Comparison of ENCODE assay signal across 10 cellular contexts in the genomic region with DNA sequence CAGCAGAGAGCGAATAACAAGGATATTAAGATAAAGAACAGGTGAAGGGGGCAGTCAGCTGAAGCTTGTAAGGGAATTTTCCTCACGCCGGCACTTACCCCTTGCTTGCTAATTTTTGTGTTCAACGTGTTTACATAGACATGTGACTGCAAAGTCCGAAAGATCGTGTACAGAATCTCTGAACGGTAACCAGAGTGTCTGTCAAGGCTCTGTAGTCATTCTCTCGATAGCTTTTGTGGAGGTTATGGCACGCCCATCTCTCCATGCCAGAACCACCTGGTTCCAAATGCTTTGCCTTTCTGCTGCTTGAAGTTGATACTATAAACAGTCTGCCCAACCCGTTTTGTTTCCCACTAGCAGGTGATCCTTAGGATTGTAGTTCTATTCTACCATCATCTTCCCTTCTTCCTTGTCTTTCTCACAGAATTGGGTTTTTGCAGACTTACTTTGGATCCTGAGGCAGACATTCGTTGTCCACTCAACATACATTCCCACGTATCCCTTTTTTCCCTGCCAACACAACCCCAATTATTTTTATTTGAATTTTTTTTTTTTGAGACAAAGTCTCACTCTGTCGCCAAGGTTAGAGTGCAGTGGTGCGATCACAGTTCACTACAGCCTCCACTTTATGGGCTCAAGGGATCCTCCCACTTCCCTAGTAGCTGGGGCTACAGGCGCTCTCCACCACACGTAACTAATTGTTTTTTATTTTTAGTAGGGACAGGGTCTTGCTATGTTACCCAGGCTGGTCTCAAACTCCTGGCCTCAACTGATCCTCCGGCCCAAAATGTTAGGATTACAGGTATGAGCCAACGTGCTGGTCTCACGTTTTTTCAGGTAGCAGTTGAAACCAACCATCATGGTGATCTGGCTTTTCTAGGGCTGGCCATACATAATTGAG. TPM values are rescaled to one million over a fixed set of nuclear protein-coding genes. Genes with fewer than 3 reads are reported as not detected.
A peak's percentile ranks its signal among the peaks of the same experiment; 100 is the strongest.
DNase-seq lines count a peak whose midpoint lies in the region; FAIRE-seq and TF ChIP-seq lines count a peak whose summit lies in the region.
"Had no signal": no experiment of that assay in that cellular context is flagged by ENCODE, and none has a peak within 500 bp of the region (broad histone marks: within the 10 kb centered on the region; RNA-seq: fewer than 3 reads in every experiment).

No MANE protein-coding gene starts in this region.

- peak overlapping the region; percentile 88 for H3K4me3 Mint-ChIP-seq in T-helper 2 cell treated with Interferon-gamma antibody and Interleukin-4, amounts not matched to agents 5 μg/mL and 100 μg/mL, for 36 hours

- H3K27ac Mint-ChIP-seq in T-helper 2 cell treated with Interferon-gamma antibody and Interleukin-4, amounts not matched to agents 5 μg/mL and 100 μg/mL, for 36 hours, result peak overlapping the region; percentile 92

- H2AFZ ChIP-seq in H1 (ENCODE audit: low read length), result no peak overlapping the region

- peak overlapping the region; percentile 95; the same call in 1 of the 2 replicates for H3K18ac ChIP-seq in H1 (ENCODE audit: extremely low read depth, low read length)

- no peaks in the 10 kb centered on the region for H4K20me1 ChIP-seq in H1 (replicated peaks in 1 of 2; ENCODE audit: control insufficient read depth in 1 of 2, insufficient read depth in 2 of 2, low read length in 2 of 2)

- H2BK15ac ChIP-seq in H1 (ENCODE audit: low read length), result no peak overlapping the region

- CTCF ChIA-PET in H1 (lab: Charles Lee; ENCODE audit: partially characterized antibody), result interaction anchor here (0.6 to 1.0 kb wide), 2 partner anchors 12 to 46 kb away, joined by 3 to 5 read pairs; no protein-coding TSS in a partner anchor
- CTCF ChIA-PET in HEK293T (lab: Yijun Ruan, JAX), result interaction anchor here (0.6 kb wide), 1 partner anchor 35 kb away, joined by 4 read pairs; no protein-coding TSS in a partner anchor

- peaks cover 7% of the 10 kb centered on the region for H3K23me2 ChIP-seq in H1 (ENCODE audit: low read depth, low read length)

- H3K9ac ChIP-seq in H1 (replicated peaks in 1 of 4; ENCODE audit: extremely low read depth in 1 of 4, low read depth in 3 of 4, low read length in 3 of 4) (peak overlapping the region; percentile 82 to 94 (median 89)), muscle layer of colon (ENCODE audit: low read length) (peak overlapping the region; percentile 98)

- H3K27ac ChIP-seq in H1 (ENCODE audit: low read depth, low read length) (peak overlapping the region; percentile 96; the same call in 1 of the 2 replicates), muscle layer of colon (ENCODE audit: low read depth, low read length) (peak overlapping the region; percentile 99)

- H3K79me1 ChIP-seq in H1 (ENCODE audit: low read depth, low read length), result peaks cover 3% of the 10 kb centered on the region; the same call in 1 of the 2 replicates

- H3K79me2 ChIP-seq in H1 (ENCODE audit: control insufficient read depth in 1 of 2, insufficient read depth in 2 of 2, low read length in 2 of 2), result peaks cover 7 to 39% of the 10 kb centered on the region in 2 experiments

- H3K27me3 ChIP-seq in H1 (replicated peaks in 1 of 4; ENCODE audit: control insufficient read depth in 3 of 4, extremely low read depth in 1 of 4, insufficient read depth in 3 of 4, low read length in 3 of 4), result no peaks in the 10 kb centered on the region
- H3K27me3 ChIP-seq in muscle layer of colon (ENCODE audit: control insufficient read depth in 1 of 2, insufficient read depth in 2 of 2, low read length in 2 of 2), result no peaks in the 10 kb centered on the region

- H3K4me1 ChIP-seq in H1 (replicated peaks in 1 of 4; ENCODE audit: control insufficient read depth in 3 of 4, insufficient read depth in 4 of 4, low read length in 3 of 4) (peaks cover 0 to 3% (median 0%) of the 10 kb centered on the region in 4 experiments; a peak in 5 of 7 replicates), muscle layer of colon (ENCODE audit: insufficient read depth, low read length) (peaks cover 30% of the 10 kb centered on the region)

- POLR2A ChIA-PET in H1 (lab: Charles Lee; ENCODE audit: partially characterized antibody) (interaction anchor here (0.6 to 2.7 kb wide), 8 partner anchors 10 to 174 kb away, joined by 3 to 12 read pairs (median 5); no protein-coding TSS in a partner anchor), HEK293T (lab: Yijun Ruan, JAX) (interaction anchor here (1.0 kb wide), 1 partner anchor 65 kb away, joined by 3 read pairs; no protein-coding TSS in a partner anchor)

- no peak overlapping the region for H2BK20ac ChIP-seq in H1 (ENCODE audit: low read length)

- H4K8ac ChIP-seq in H1 (ENCODE audit: extremely low read depth, insufficient read depth, low read length), result no peak overlapping the region

- peak overlapping the region; percentile 60; the same call in 1 of the 2 replicates for H2BK12ac ChIP-seq in H1 (ENCODE audit: low read depth, low read length)

- H3K36me3 ChIP-seq in H1 (ENCODE audit: control insufficient read depth in 2 of 4, insufficient read depth in 4 of 4, low read length in 3 of 4) (peaks cover 0 to 13% (median 0%) of the 10 kb centered on the region in 4 experiments; a peak in 1 of 8 replicates), muscle layer of colon (ENCODE audit: insufficient read depth, low read length) (no peaks in the 10 kb centered on the region)

- no peak overlapping the region for H2BK120ac ChIP-seq in H1 (replicated peaks; ENCODE audit: low read depth, low read length)

- no peak for TF ChIP-seq CTCF in H1 (IDR thresholded peaks at IDR 0.05; ENCODE audit: control extremely low read depth in 1 of 3, insufficient read depth in 1 of 3, low read depth in 1 of 3, low read length in 3 of 3)

- TF ChIP-seq EP300 in H1 (IDR thresholded peaks at IDR 0.05; ENCODE audit: borderline replicate concordance in 1 of 2, low read depth in 2 of 2, low read length in 2 of 2), result no peak

- WGBS in H1 (ENCODE audit: extremely low coverage in 1 of 2, insufficient coverage in 1 of 2, insufficient read length in 1 of 2, insufficient replicate concordance in 2 of 2, low coverage in 1 of 2, low lambda C conversion rate in 2 of 2, missing lambda C conversion rate in 1 of 2), 2 experiments, result 45% methylated on average over 19 of the region's 19 CpGs; no CpG with 5 or more reads in 1 of the 2 experiments

- H3K4me3 ChIP-seq in H1 (ENCODE audit: extremely low read depth in 1 of 4, insufficient read depth in 2 of 4, low read depth in 3 of 4, low read length in 4 of 4), result peak overlapping the region; percentile 73 to 94 (median 82)
- peak overlapping the region; percentile 91 to 93 for H3K4me3 ChIP-seq in muscle layer of colon (ENCODE audit: low read depth in 1 of 2, low read length in 2 of 2)

- H3K4me1 Mint-ChIP-seq in T-helper 2 cell treated with Interferon-gamma antibody and Interleukin-4, amounts not matched to agents 5 μg/mL and 100 μg/mL, for 36 hours (ENCODE audit: low read depth), result peaks cover 21% of the 10 kb centered on the region

- no peak overlapping the region for H4K91ac ChIP-seq in H1 (replicated peaks; ENCODE audit: insufficient read length, low read length)

- H2BK5ac ChIP-seq in H1 (ENCODE audit: low read depth, low read length), result peak overlapping the region; percentile 90

- DNase-seq in NCI-H1694 treated with DMSO at 0.1 percent for 48 hours (lab: John Stamatoyannopoulos, UW), result peak; percentile 21
- DNase-seq in NCI-H1694 (lab: John Stamatoyannopoulos, UW), result no peak
- DNase-seq in HPDE6-E6E7 (ENCODE audit: extremely low spot score), result peak; percentile 4
- peak; percentile 8 for DNase-seq in T-helper 2 cell treated with Interferon-gamma antibody and Interleukin-4, amounts not matched to agents 5 μg/mL and 100 μg/mL, for 36 hours (ENCODE audit: low spot score)
- DNase-seq in H1 (ENCODE audit: low read depth in 1 of 2, low spot score in 2 of 2), result no peak
- no peak for DNase-seq in GM12891 (ENCODE audit: insufficient read length, low spot score)
- no peak for DNase-seq in HEK293T (ENCODE audit: extremely low spot score)

- H3K36me3 Mint-ChIP-seq in T-helper 2 cell treated with Interferon-gamma antibody and Interleukin-4, amounts not matched to agents 5 μg/mL and 100 μg/mL, for 36 hours (ENCODE audit: low read depth), result peaks cover 26% of the 10 kb centered on the region

- no peaks in the 10 kb centered on the region for H3K9me3 Mint-ChIP-seq in T-helper 2 cell treated with Interferon-gamma antibody and Interleukin-4, amounts not matched to agents 5 μg/mL and 100 μg/mL, for 36 hours

- H3K4ac ChIP-seq in H1 (replicated peaks; ENCODE audit: insufficient read length, low read depth, low read length), result no peak overlapping the region

- no peak overlapping the region for H4K5ac ChIP-seq in H1 (ENCODE audit: insufficient read length, low read depth, low read length)

- no peak overlapping the region for H3K14ac ChIP-seq in H1 (ENCODE audit: insufficient read length)

- H3K56ac ChIP-seq in H1 (replicated peaks; ENCODE audit: insufficient read length, low read depth, low read length), result peak overlapping the region; percentile 96

- H3K4me2 ChIP-seq in H1 (ENCODE audit: insufficient read depth in 1 of 2, low read depth in 2 of 2, low read length in 2 of 2), result peak overlapping the region; percentile 75 to 98

- no peak for FAIRE-seq in H1 (lab: Jason Lieb, UNC)
- no peak for FAIRE-seq in GM12891 (lab: Jason Lieb, UNC)
- FAIRE-seq: endometrium, G401.6 had no signal

- no peak for TF ChIP-seq RAD21 in H1 (IDR thresholded peaks at IDR 0.05 in 1 of 2, conservative IDR thresholded peaks at IDR 0.05 in 1 of 2; ENCODE audit: low read depth in 2 of 2, low read length in 2 of 2)

- H3K27me3 Mint-ChIP-seq in T-helper 2 cell treated with Interferon-gamma antibody and Interleukin-4, amounts not matched to agents 5 μg/mL and 100 μg/mL, for 36 hours (ENCODE audit: low read depth), result no peaks in the 10 kb centered on the region

- H3K23ac ChIP-seq in H1 (ENCODE audit: insufficient read length), result no peak overlapping the region

- no peak overlapping the region for H2AK5ac ChIP-seq in H1 (ENCODE audit: low read depth, low read length)

- no peak for TF ChIP-seq POLR2A in H1 (IDR thresholded peaks at IDR 0.05; ENCODE audit: control extremely low read depth in 1 of 2, low read depth in 2 of 2, low read length in 2 of 2)
- no peak for TF ChIP-seq POLR2A in GM12891 (IDR thresholded peaks at IDR 0.05; ENCODE audit: low read depth, low read length)

- H3K9me3 ChIP-seq in H1 (ENCODE audit: insufficient read depth in 2 of 2, low read depth in 1 of 2, low read length in 1 of 2) (no peaks in the 10 kb centered on the region), muscle layer of colon (ENCODE audit: low read length) (no peaks in the 10 kb centered on the region)

RNA-seq across cellular contexts. Expression of a gene that starts 1.3 kb away (rescaled TPM):
- 80.9 and 91.7 TPM in 2 replicates for total RNA-seq in H1 (2021; fragmentation: NEBNext Ultra II Directional; extraction: Animal tissue kit (Norgen Biotek cat#: 25700))
- 30.0 and 56.7 TPM in 2 replicates for polyA plus RNA-seq in H1 (2011; rRNA removed)
- 37.6 TPM for polyA plus RNA-seq in H1 (2011; cell fraction: cytosol; rRNA removed)
- polyA plus RNA-seq in H1 (2011; cell fraction: nucleus; rRNA removed), result 54.2 TPM
- polyA plus RNA-seq in H1 (2012, experiment 1 of 2), result 33.4 to 53.6 TPM (median 40.8 TPM) in 4 replicates
- 3.0 TPM for polyA plus RNA-seq in H1 (2012, experiment 2 of 2)
- 45.7 TPM for polyA plus RNA-seq in H1 (2013, experiment 1 of 2)
- polyA plus RNA-seq in H1 (2013, experiment 2 of 2), result 43.0 TPM
- 158 and 233 TPM in 2 replicates for polyA minus RNA-seq in H1 (2011; rRNA and poly(A)+ RNA removed)
- 56.2 TPM for polyA minus RNA-seq in H1 (2011; cell fraction: cytosol; rRNA and poly(A)+ RNA removed)
- polyA minus RNA-seq in H1 (2011; cell fraction: nucleus; rRNA and poly(A)+ RNA removed), result 260 TPM
- polyA plus RNA-seq in GM12891 (2012; ENCODE audit: low read depth, missing spikeins), result 37.2 TPM

Comparison
In these comparisons a context has a peak if more than half of its experiments do, and no peak if none do; other contexts are left out.
1. DNase-seq: peak in NCI-H1694 treated with DMSO at 0.1 percent for 48 hours (single experiment), HPDE6-E6E7 (single experiment) and T-helper 2 cell treated with Interferon-gamma antibody and Interleukin-4, amounts not matched to agents 5 μg/mL and 100 μg/mL, for 36 hours (single experiment); none in NCI-H1694 (single experiment), H1 (0 of 2), GM12891 (single experiment) and HEK293T (single experiment).